23 cellular contexts compared by ENCODE assay signal in the genomic region with DNA sequence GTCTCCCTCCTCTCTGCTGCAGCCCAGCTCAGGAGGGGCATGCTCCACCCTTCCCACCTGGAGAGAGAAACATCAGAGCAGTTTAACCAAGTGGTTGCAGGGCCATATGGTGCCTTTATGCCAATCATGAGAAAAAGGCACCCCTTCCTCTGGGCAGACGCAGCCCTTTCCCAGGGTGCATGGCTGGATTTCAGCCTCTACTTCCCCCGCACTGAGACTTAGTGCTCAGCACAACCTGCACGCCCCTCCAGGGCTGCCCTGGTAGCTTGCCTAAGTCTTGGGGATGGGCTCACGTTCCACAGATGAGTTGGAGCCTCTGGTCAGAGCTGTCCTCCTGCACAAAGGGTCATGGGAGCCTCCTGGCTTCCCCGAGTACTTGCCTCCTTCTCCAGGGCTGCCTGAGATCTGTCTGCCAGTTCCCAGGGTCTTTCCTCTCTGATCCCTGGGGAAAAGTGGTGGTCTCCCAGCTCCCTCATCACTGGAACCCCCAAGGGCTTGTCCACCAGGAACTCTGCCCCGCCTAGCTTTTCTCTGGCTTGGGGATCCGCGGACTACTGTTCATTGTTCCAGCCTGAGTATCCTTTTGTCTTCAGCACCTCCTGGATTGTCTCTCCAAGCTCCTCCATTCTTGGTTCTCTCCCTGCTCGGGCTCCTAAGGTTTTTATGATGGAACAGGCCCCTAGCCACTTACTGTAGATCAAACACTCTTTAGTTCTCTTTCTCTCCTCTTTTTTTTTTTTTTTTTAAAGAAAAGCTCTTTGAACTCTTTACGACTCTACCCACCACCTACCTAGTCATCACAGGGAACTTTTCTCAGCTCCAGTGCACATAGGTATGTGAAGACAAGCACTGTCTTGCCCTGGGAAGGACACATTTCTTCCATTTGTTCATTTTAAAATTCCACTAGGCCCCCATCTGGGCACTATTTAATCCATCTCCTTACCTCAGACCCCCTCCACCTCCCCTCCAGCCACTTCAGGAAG. TPM values are rescaled to one million over a fixed set of nuclear protein-coding genes. Genes with fewer than 3 reads are reported as not detected.
A peak's percentile ranks its signal among the peaks of the same experiment; 100 is the strongest.
DNase-seq lines count a peak whose midpoint lies in the region; FAIRE-seq and TF ChIP-seq lines count a peak whose summit lies in the region.
"Had no signal": no experiment of that assay in that cellular context is flagged by ENCODE, and none has a peak within 500 bp of the region (broad histone marks: within the 10 kb centered on the region; RNA-seq: fewer than 3 reads in every experiment).

No MANE protein-coding gene starts in this region.

- H3K27me3 Mint-ChIP-seq in CD14-positive monocyte (ENCODE audit: low read depth in 3 of 3) (peaks cover 3 to 7% (median 6%) of the 10 kb centered on the region in 3 donors), nephron (ENCODE audit: low read depth) (peaks cover 32% of the 10 kb centered on the region)
- H3K27me3 Mint-ChIP-seq in T-helper 2 cell treated with Interferon-gamma antibody and Interleukin-4, amounts not matched to agents 5 μg/mL and 100 μg/mL, for 36 hours (ENCODE audit: low read depth), result peaks cover 3% of the 10 kb centered on the region
- H3K27me3 Mint-ChIP-seq: activated CD4-positive, alpha-beta T cell treated with anti-CD3 and anti-CD28 coated beads for 36 hours; stimulated activated naive CD8-positive, alpha-beta T cell treated with anti-CD3 and anti-CD28 coated beads, Interleukin-15, amount 100 ng/mL, for 72 hours had no signal

- no peak overlapping the region for H4K5ac ChIP-seq in H1 (ENCODE audit: insufficient read length, low read depth, low read length)

- no peak overlapping the region for H3K56ac ChIP-seq in H1 (replicated peaks; ENCODE audit: insufficient read length, low read depth, low read length)

- no peak overlapping the region for H2BK120ac ChIP-seq in H1 (replicated peaks; ENCODE audit: low read depth, low read length)

- H3K9ac ChIP-seq in Loucy (ENCODE audit: low read depth, low read length, poor library complexity, severe bottlenecking) (peak overlapping the region; percentile 20), H1 (replicated peaks in 1 of 4; ENCODE audit: extremely low read depth in 1 of 4, low read depth in 3 of 4, low read length in 3 of 4) (no peak overlapping the region)

- 89% methylated on average over 9 of the region's 10 CpGs; no CpG with 5 or more reads in 1 of the 2 experiments for WGBS in H1 (ENCODE audit: extremely low coverage in 1 of 2, insufficient coverage in 1 of 2, insufficient read length in 1 of 2, insufficient replicate concordance in 2 of 2, low coverage in 1 of 2, low lambda C conversion rate in 2 of 2, missing lambda C conversion rate in 1 of 2), 2 experiments

- TF ChIP-seq EP300 in H1 (IDR thresholded peaks at IDR 0.05; ENCODE audit: borderline replicate concordance in 1 of 2, low read depth in 2 of 2, low read length in 2 of 2), result no peak

- H3K79me2 ChIP-seq in Loucy (ENCODE audit: insufficient read depth, low read length), result no peaks in the 10 kb centered on the region
- no peaks in the 10 kb centered on the region for H3K79me2 ChIP-seq in H1 (ENCODE audit: control insufficient read depth in 1 of 2, insufficient read depth in 2 of 2, low read length in 2 of 2)

- H2AK5ac ChIP-seq in H1 (ENCODE audit: low read depth, low read length), result no peak overlapping the region

- no peak overlapping the region for H2BK15ac ChIP-seq in H1 (ENCODE audit: low read length)

- H3K4me3 Mint-ChIP-seq in CD14-positive monocyte (no peak overlapping the region), nephron (no peak overlapping the region)
- H3K4me3 Mint-ChIP-seq in T-helper 2 cell treated with Interferon-gamma antibody and Interleukin-4, amounts not matched to agents 5 μg/mL and 100 μg/mL, for 36 hours, result no peak overlapping the region
- H3K4me3 Mint-ChIP-seq: activated CD4-positive, alpha-beta T cell treated with anti-CD3 and anti-CD28 coated beads for 36 hours; CD8-positive, alpha-beta T cell; IgD-negative memory B cell; stimulated activated naive CD8-positive, alpha-beta T cell treated with anti-CD3 and anti-CD28 coated beads, Interleukin-15, amount 100 ng/mL, for 72 hours had no signal

- H3K9me3 Mint-ChIP-seq in CD14-positive monocyte (no peaks in the 10 kb centered on the region), nephron (no peaks in the 10 kb centered on the region)
- no peaks in the 10 kb centered on the region for H3K9me3 Mint-ChIP-seq in T-helper 2 cell treated with Interferon-gamma antibody and Interleukin-4, amounts not matched to agents 5 μg/mL and 100 μg/mL, for 36 hours
- H3K9me3 Mint-ChIP-seq: CD8-positive, alpha-beta T cell; stimulated activated naive CD8-positive, alpha-beta T cell treated with anti-CD3 and anti-CD28 coated beads, Interleukin-15, amount 100 ng/mL, for 72 hours had no signal

- DNase-seq in CD14-positive monocyte (ENCODE audit: low spot score) (peak; percentile 20), H1 (ENCODE audit: low read depth in 1 of 2, low spot score in 2 of 2) (no peak), putamen (ENCODE audit: low spot score) (no peak), H7 (no peak), caudate nucleus (lab: John Stamatoyannopoulos, UW) (no peak)
- no peak for DNase-seq in T-helper 2 cell treated with Interferon-gamma antibody and Interleukin-4, amounts not matched to agents 5 μg/mL and 100 μg/mL, for 36 hours (ENCODE audit: low spot score)
- DNase-seq: activated CD4-positive, alpha-beta T cell treated with anti-CD3 and anti-CD28 coated beads for 36 hours; activated effector memory CD4-positive, alpha-beta T cell treated with Interleukin-2 at 50 U/mL for 16 hours; amygdala; CD8-positive, alpha-beta T cell; effector CD8-positive, alpha-beta T cell; EL; GOT3; hippocampal formation; kidney; NCI-H1930; stimulated activated naive CD8-positive, alpha-beta T cell treated with anti-CD3 and anti-CD28 coated beads, Interleukin-15, amount 100 ng/mL, for 72 hours; uterus had no signal

- H3K27me3 ChIP-seq in Loucy (ENCODE audit: insufficient read depth, low read length, poor library complexity, severe bottlenecking), result no peaks in the 10 kb centered on the region
- H3K27me3 ChIP-seq in H1 (replicated peaks in 1 of 4; ENCODE audit: control insufficient read depth in 3 of 4, extremely low read depth in 1 of 4, insufficient read depth in 3 of 4, low read length in 3 of 4), result no peaks in the 10 kb centered on the region
- no peaks in the 10 kb centered on the region for H3K27me3 ChIP-seq in H7 (ENCODE audit: control insufficient read depth, insufficient read depth, low read length)
- H3K27me3 ChIP-seq: uterus had no signal

- H3K4me2 ChIP-seq in Loucy (ENCODE audit: low read depth, low read length, poor library complexity, severe bottlenecking) (peak overlapping the region; percentile 13), H1 (ENCODE audit: insufficient read depth in 1 of 2, low read depth in 2 of 2, low read length in 2 of 2) (no peak overlapping the region)

- TF ChIP-seq RAD21 in H1 (IDR thresholded peaks at IDR 0.05 in 1 of 2, conservative IDR thresholded peaks at IDR 0.05 in 1 of 2; ENCODE audit: low read depth in 2 of 2, low read length in 2 of 2), result no peak

- POLR2A ChIA-PET in H1 (lab: Charles Lee; ENCODE audit: partially characterized antibody), result interaction anchor here (0.6 kb wide), 1 partner anchor 1605 kb away, joined by 3 read pairs; no protein-coding TSS in a partner anchor

- no peak overlapping the region for H2BK12ac ChIP-seq in H1 (ENCODE audit: low read depth, low read length)

- H3K36me3 ChIP-seq in Loucy (ENCODE audit: insufficient read depth, low read length) (no peaks in the 10 kb centered on the region), H1 (ENCODE audit: control insufficient read depth in 2 of 4, insufficient read depth in 4 of 4, low read length in 3 of 4) (no peaks in the 10 kb centered on the region), H7 (replicated peaks; ENCODE audit: control insufficient read depth, insufficient read depth, low read length) (no peaks in the 10 kb centered on the region)
- H3K36me3 ChIP-seq: uterus had no signal

- H3K9me2 ChIP-seq in Loucy (replicated peaks; ENCODE audit: low read depth, low read length), result no peaks in the 10 kb centered on the region

- no peak overlapping the region for H3K4me3 ChIP-seq in Loucy (ENCODE audit: low read length, poor library complexity, severe bottlenecking)
- no peak overlapping the region for H3K4me3 ChIP-seq in H1 (ENCODE audit: extremely low read depth in 1 of 4, insufficient read depth in 2 of 4, low read depth in 3 of 4, low read length in 4 of 4)
- no peak overlapping the region for H3K4me3 ChIP-seq in H7 (ENCODE audit: insufficient read depth, low read depth, low read length)
- H3K4me3 ChIP-seq: uterus had no signal

- no peak for TF ChIP-seq CTCF in CD14-positive monocyte (IDR thresholded peaks at IDR 0.05)
- TF ChIP-seq CTCF in Loucy (conservative IDR thresholded peaks at IDR 0.05; ENCODE audit: low read length), result no peak
- TF ChIP-seq CTCF in H1 (IDR thresholded peaks at IDR 0.05; ENCODE audit: control extremely low read depth in 1 of 3, insufficient read depth in 1 of 3, low read depth in 1 of 3, low read length in 3 of 3), result no peak
- TF ChIP-seq CTCF in nephron (IDR thresholded peaks at IDR 0.05; ENCODE audit: unreplicated experiment in 3 of 3), result no peak

- no peak overlapping the region; the same call in 1 of the 2 replicates for H2BK5ac ChIP-seq in H1 (ENCODE audit: low read depth, low read length)

- H3K4me1 Mint-ChIP-seq in CD14-positive monocyte (no peaks in the 10 kb centered on the region), nephron (peaks cover 5% of the 10 kb centered on the region)
- peaks cover 9% of the 10 kb centered on the region for H3K4me1 Mint-ChIP-seq in T-helper 2 cell treated with Interferon-gamma antibody and Interleukin-4, amounts not matched to agents 5 μg/mL and 100 μg/mL, for 36 hours (ENCODE audit: low read depth)

- H4K20me1 ChIP-seq in Loucy (ENCODE audit: insufficient read depth, low read length, poor library complexity, severe bottlenecking), result no peaks in the 10 kb centered on the region
- H4K20me1 ChIP-seq in H1 (replicated peaks in 1 of 2; ENCODE audit: control insufficient read depth in 1 of 2, insufficient read depth in 2 of 2, low read length in 2 of 2), result no peaks in the 10 kb centered on the region

- no peak for FAIRE-seq in H1 (lab: Jason Lieb, UNC)
- FAIRE-seq: kidney had no signal

- no peaks in the 10 kb centered on the region for H3K36me3 Mint-ChIP-seq in CD14-positive monocyte
- H3K36me3 Mint-ChIP-seq in nephron (ENCODE audit: low read depth), result no peaks in the 10 kb centered on the region
- H3K36me3 Mint-ChIP-seq in T-helper 2 cell treated with Interferon-gamma antibody and Interleukin-4, amounts not matched to agents 5 μg/mL and 100 μg/mL, for 36 hours (ENCODE audit: low read depth), result no peaks in the 10 kb centered on the region
- H3K36me3 Mint-ChIP-seq: CD8-positive, alpha-beta T cell; IgD-negative memory B cell had no signal

- CTCF ChIA-PET in H1 (lab: Charles Lee; ENCODE audit: partially characterized antibody), result interaction anchor here (0.7 to 23.2 kb wide), 18 partner anchors 9 to 432 kb away, joined by 3 to 502 read pairs (median 4); no protein-coding TSS in a partner anchor

- no peaks in the 10 kb centered on the region for H3F3A ChIP-seq in Loucy (ENCODE audit: low read depth)

- TF ChIP-seq POLR2A in H1 (IDR thresholded peaks at IDR 0.05; ENCODE audit: control extremely low read depth in 1 of 2, low read depth in 2 of 2, low read length in 2 of 2), result no peak

- H3K9me3 ChIP-seq in Loucy (ENCODE audit: insufficient read depth, low read depth, low read length) (no peaks in the 10 kb centered on the region), H1 (ENCODE audit: insufficient read depth in 2 of 2, low read depth in 1 of 2, low read length in 1 of 2) (no peaks in the 10 kb centered on the region)
- H3K9me3 ChIP-seq: uterus had no signal

- no peak overlapping the region for H3K18ac ChIP-seq in H1 (ENCODE audit: extremely low read depth, low read length)

- H4K91ac ChIP-seq in H1 (replicated peaks; ENCODE audit: insufficient read length, low read length), result no peak overlapping the region

- no peak overlapping the region for H3K23ac ChIP-seq in H1 (ENCODE audit: insufficient read length)

- H3K27ac Mint-ChIP-seq in CD14-positive monocyte (no peak overlapping the region), nephron (peak overlapping the region in 2 of 3 experiments; percentile 10 to 57)
- H3K27ac Mint-ChIP-seq in T-helper 2 cell treated with Interferon-gamma antibody and Interleukin-4, amounts not matched to agents 5 μg/mL and 100 μg/mL, for 36 hours, result no peak overlapping the region
- H3K27ac Mint-ChIP-seq: activated CD4-positive, alpha-beta T cell treated with anti-CD3 and anti-CD28 coated beads for 36 hours; CD8-positive, alpha-beta T cell had no signal

- H3K27ac ChIP-seq in H1 (ENCODE audit: low read depth, low read length) (no peak overlapping the region), caudate nucleus (ENCODE audit: low read depth, low read length) (no peak overlapping the region)
- H3K27ac ChIP-seq: uterus had no signal

- no peak overlapping the region for H2BK20ac ChIP-seq in H1 (ENCODE audit: low read length)

- H4K8ac ChIP-seq in H1 (ENCODE audit: extremely low read depth, insufficient read depth, low read length), result peak overlapping the region; percentile 19; the same call in 1 of the 2 replicates

- H2AFZ ChIP-seq in Loucy (ENCODE audit: low read length) (no peak overlapping the region), H1 (ENCODE audit: low read length) (no peak overlapping the region)

- H3K14ac ChIP-seq in H1 (ENCODE audit: insufficient read length), result no peak overlapping the region

- no peaks in the 10 kb centered on the region for H3K23me2 ChIP-seq in H1 (ENCODE audit: low read depth, low read length)

- no peak overlapping the region for H3K4ac ChIP-seq in H1 (replicated peaks; ENCODE audit: insufficient read length, low read depth, low read length)

- H3K4me1 ChIP-seq in Loucy (ENCODE audit: insufficient read depth, low read length, poor library complexity, severe bottlenecking) (peaks cover 15% of the 10 kb centered on the region), H1 (replicated peaks in 1 of 4; ENCODE audit: control insufficient read depth in 3 of 4, insufficient read depth in 4 of 4, low read length in 3 of 4) (no peaks in the 10 kb centered on the region)
- H3K4me1 ChIP-seq: uterus had no signal

- intact Hi-C loops in CD14-positive monocyte (cut with micrococcal nuclease), result loop anchor here in 1 of 2 donors (5.0 kb wide), 1 partner anchor 298 kb away; no protein-coding TSS in a partner anchor

- no peaks in the 10 kb centered on the region for H3K79me1 ChIP-seq in H1 (ENCODE audit: low read depth, low read length)

RNA-seq across cellular contexts. Expression of a gene that starts 6.1 kb away (rescaled TPM):
- polyA plus RNA-seq in CD14-positive monocyte, result not detected
- total RNA-seq in H1 (2021; fragmentation: NEBNext Ultra II Directional; extraction: Animal tissue kit (Norgen Biotek cat#: 25700)), result not detected in 2 replicates
- not detected in 2 replicates for polyA plus RNA-seq in H1 (2011; rRNA removed)
- polyA plus RNA-seq in H1 (2011; cell fraction: cytosol; rRNA removed), result not detected
- polyA plus RNA-seq in H1 (2011; cell fraction: nucleus; rRNA removed), result not detected
- polyA plus RNA-seq in H1 (2012, experiment 1 of 2), result not detected in 4 replicates
- not detected for polyA plus RNA-seq in H1 (2012, experiment 2 of 2)
- not detected for polyA plus RNA-seq in H1 (2013, experiment 1 of 2)
- polyA plus RNA-seq in H1 (2013, experiment 2 of 2), result not detected
- not detected in 2 replicates for polyA minus RNA-seq in H1 (2011; rRNA and poly(A)+ RNA removed)
- polyA minus RNA-seq in H1 (2011; cell fraction: cytosol; rRNA and poly(A)+ RNA removed), result not detected
- not detected for polyA minus RNA-seq in H1 (2011; cell fraction: nucleus; rRNA and poly(A)+ RNA removed)
- not detected in 2 replicates for total RNA-seq in H7 (2014; rRNA removed; shearing (Covaris generic))
- total RNA-seq: activated CD4-positive, alpha-beta T cell treated with anti-CD3 and anti-CD28 coated beads for 36 hours; CD8-positive, alpha-beta T cell; cerebellum; kidney; uterus had no signal
- polyA plus RNA-seq: AG04450, IgD-negative memory B cell had no signal

RNA-seq across cellular contexts. Expression of a gene that starts 21.5 kb away (rescaled TPM):
- not detected for polyA plus RNA-seq in CD14-positive monocyte
- not detected in 2 replicates for total RNA-seq in H1 (2021; fragmentation: NEBNext Ultra II Directional; extraction: Animal tissue kit (Norgen Biotek cat#: 25700))
- polyA plus RNA-seq in H1 (2011; rRNA removed), result not detected in 2 replicates
- polyA plus RNA-seq in H1 (2011; cell fraction: cytosol; rRNA removed), result not detected
- not detected for polyA plus RNA-seq in H1 (2011; cell fraction: nucleus; rRNA removed)
- not detected in 4 replicates for polyA plus RNA-seq in H1 (2012, experiment 1 of 2)
- polyA plus RNA-seq in H1 (2012, experiment 2 of 2), result not detected
- polyA plus RNA-seq in H1 (2013, experiment 1 of 2), result not detected
- not detected for polyA plus RNA-seq in H1 (2013, experiment 2 of 2)
- not detected in 2 replicates for polyA minus RNA-seq in H1 (2011; rRNA and poly(A)+ RNA removed)
- polyA minus RNA-seq in H1 (2011; cell fraction: cytosol; rRNA and poly(A)+ RNA removed), result not detected
- polyA minus RNA-seq in H1 (2011; cell fraction: nucleus; rRNA and poly(A)+ RNA removed), result not detected
- total RNA-seq in H7 (2014; rRNA removed; shearing (Covaris generic)), result not detected in 2 replicates
- total RNA-seq: cerebellum, kidney had no signal
- polyA plus RNA-seq: AG04450, IgD-negative memory B cell had no signal

RNA-seq across cellular contexts. Expression of a gene that starts 26.8 kb away (rescaled TPM):
- polyA plus RNA-seq in CD14-positive monocyte, result not detected
- total RNA-seq in H1 (2021; fragmentation: NEBNext Ultra II Directional; extraction: Animal tissue kit (Norgen Biotek cat#: 25700)), result not detected in 2 replicates
- polyA plus RNA-seq in H1 (2011; rRNA removed), result not detected in 2 replicates
- polyA plus RNA-seq in H1 (2011; cell fraction: cytosol; rRNA removed), result not detected
- not detected for polyA plus RNA-seq in H1 (2011; cell fraction: nucleus; rRNA removed)
- polyA plus RNA-seq in H1 (2012, experiment 1 of 2), result not detected in 4 replicates
- polyA plus RNA-seq in H1 (2012, experiment 2 of 2), result not detected
- not detected for polyA plus RNA-seq in H1 (2013, experiment 1 of 2)
- polyA plus RNA-seq in H1 (2013, experiment 2 of 2), result not detected
- not detected in 2 replicates for polyA minus RNA-seq in H1 (2011; rRNA and poly(A)+ RNA removed)
- not detected for polyA minus RNA-seq in H1 (2011; cell fraction: cytosol; rRNA and poly(A)+ RNA removed)
- polyA minus RNA-seq in H1 (2011; cell fraction: nucleus; rRNA and poly(A)+ RNA removed), result not detected
- total RNA-seq in H7 (2014; rRNA removed; shearing (Covaris generic)), result not detected in 2 replicates
- total RNA-seq: activated CD4-positive, alpha-beta T cell treated with anti-CD3 and anti-CD28 coated beads for 36 hours; CD8-positive, alpha-beta T cell; kidney; uterus had no signal
- polyA plus RNA-seq: AG04450, IgD-negative memory B cell had no signal

RNA-seq across cellular contexts. Expression of a gene that starts 38.6 kb away (rescaled TPM):
- polyA plus RNA-seq in CD14-positive monocyte, result not detected
- not detected in 2 replicates for total RNA-seq in H1 (2021; fragmentation: NEBNext Ultra II Directional; extraction: Animal tissue kit (Norgen Biotek cat#: 25700))
- not detected in 2 replicates for polyA plus RNA-seq in H1 (2011; rRNA removed)
- polyA plus RNA-seq in H1 (2011; cell fraction: cytosol; rRNA removed), result not detected
- not detected for polyA plus RNA-seq in H1 (2011; cell fraction: nucleus; rRNA removed)
- not detected in 4 replicates for polyA plus RNA-seq in H1 (2012, experiment 1 of 2)
- polyA plus RNA-seq in H1 (2012, experiment 2 of 2), result not detected
- not detected for polyA plus RNA-seq in H1 (2013, experiment 1 of 2)
- not detected for polyA plus RNA-seq in H1 (2013, experiment 2 of 2)
- polyA minus RNA-seq in H1 (2011; rRNA and poly(A)+ RNA removed), result not detected in 2 replicates
- not detected for polyA minus RNA-seq in H1 (2011; cell fraction: cytosol; rRNA and poly(A)+ RNA removed)
- polyA minus RNA-seq in H1 (2011; cell fraction: nucleus; rRNA and poly(A)+ RNA removed), result not detected
- not detected in 2 replicates for total RNA-seq in H7 (2014; rRNA removed; shearing (Covaris generic))
- total RNA-seq: cerebellum, kidney, uterus had no signal
- polyA plus RNA-seq: AG04450, IgD-negative memory B cell had no signal

RNA-seq across cellular contexts. Expression of a gene that starts 59.6 kb away (rescaled TPM):
- polyA plus RNA-seq in CD14-positive monocyte, result not detected
- not detected in 2 replicates for total RNA-seq in H1 (2021; fragmentation: NEBNext Ultra II Directional; extraction: Animal tissue kit (Norgen Biotek cat#: 25700))
- polyA plus RNA-seq in H1 (2011; rRNA removed), result 0.18 and 0.33 TPM in 2 replicates
- not detected for polyA plus RNA-seq in H1 (2011; cell fraction: cytosol; rRNA removed)
- not detected for polyA plus RNA-seq in H1 (2011; cell fraction: nucleus; rRNA removed)
- not detected in 4 replicates for polyA plus RNA-seq in H1 (2012, experiment 1 of 2)
- polyA plus RNA-seq in H1 (2012, experiment 2 of 2), result not detected
- not detected for polyA plus RNA-seq in H1 (2013, experiment 1 of 2)
- not detected for polyA plus RNA-seq in H1 (2013, experiment 2 of 2)
- polyA minus RNA-seq in H1 (2011; rRNA and poly(A)+ RNA removed), result 0.22 and 0.66 TPM in 2 replicates
- not detected for polyA minus RNA-seq in H1 (2011; cell fraction: cytosol; rRNA and poly(A)+ RNA removed)
- polyA minus RNA-seq in H1 (2011; cell fraction: nucleus; rRNA and poly(A)+ RNA removed), result not detected
- total RNA-seq in H7 (2014; rRNA removed; shearing (Covaris generic)), result not detected in 2 replicates
- total RNA-seq: activated CD4-positive, alpha-beta T cell treated with anti-CD3 and anti-CD28 coated beads for 36 hours; CD8-positive, alpha-beta T cell had no signal
- polyA plus RNA-seq: AG04450, IgD-negative memory B cell had no signal

Comparison
In these comparisons a context has a peak if more than half of its experiments do, and no peak if none do; other contexts are left out.
1. H3K27ac Mint-ChIP-seq: peak in nephron (2 of 3); none in CD14-positive monocyte (0 of 7) and T-helper 2 cell treated with Interferon-gamma antibody and Interleukin-4, amounts not matched to agents 5 μg/mL and 100 μg/mL, for 36 hours (single experiment).